ENCODE assay signal across 8 cellular contexts in the genomic region with DNA sequence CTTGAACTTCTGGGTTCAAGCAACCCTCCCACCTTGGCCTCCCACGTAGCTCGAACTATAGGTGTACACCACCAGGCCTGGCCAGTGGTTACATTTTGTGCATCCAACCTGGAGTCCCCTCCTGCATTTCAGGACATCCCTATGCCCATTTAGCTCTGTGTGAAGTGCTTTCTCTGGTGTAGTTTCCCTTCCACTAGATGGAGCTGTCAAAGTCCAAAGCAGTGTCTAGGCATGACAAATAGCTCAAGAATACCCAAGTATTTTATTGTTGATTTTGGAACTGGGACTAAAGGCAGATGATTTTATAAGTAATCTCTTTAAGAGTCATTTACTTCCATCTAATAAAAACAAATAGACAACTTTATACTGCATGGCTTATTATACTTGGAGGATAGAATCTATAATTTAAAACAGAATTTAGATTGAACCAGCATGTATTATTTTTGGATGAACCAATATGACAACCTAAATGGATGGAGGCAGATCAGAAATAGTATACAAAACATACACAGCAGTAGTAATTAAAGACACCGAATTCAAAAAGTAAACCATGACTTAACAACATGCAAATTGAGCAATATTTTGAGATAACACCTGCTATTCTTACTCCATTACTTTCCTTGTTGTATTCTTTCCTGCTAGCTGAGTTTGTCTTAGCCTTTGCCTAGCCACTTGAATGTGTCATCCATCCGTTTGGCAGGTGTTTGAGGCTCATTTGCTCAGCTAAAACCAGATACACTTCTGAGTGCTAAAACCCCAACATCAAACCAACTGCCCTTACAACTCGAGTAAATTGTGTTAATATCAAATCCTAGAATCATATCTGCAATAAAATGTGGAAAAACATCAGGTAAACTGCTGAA. TPM values are rescaled to one million over a fixed set of nuclear protein-coding genes. Genes with fewer than 3 reads are reported as not detected.
DNase-seq lines count a peak whose midpoint lies in the region; ATAC-seq and TF ChIP-seq lines count a peak whose summit lies in the region.

No MANE protein-coding gene starts in this region.

- H3K27ac ChIP-seq in VCaP = no peak overlapping the region; the same call in 1 of the 2 replicates

- DNase-seq in activated CD8-positive, alpha-beta memory T cell treated with anti-CD3 and anti-CD28 coated beads for 24 hours = peak; percentile 49
- no peak for DNase-seq in activated CD8-positive, alpha-beta memory T cell treated with anti-CD3 and anti-CD28 coated beads, Interleukin-2, amount 50 U/mL, for 48 hours
- DNase-seq in HT1080 (ENCODE audit: low read depth) = peak; percentile 42
- DNase-seq in iPS DF 4.7 (ENCODE audit: extremely low read depth, low spot score) = peak; percentile 7

- peak; percentile 89 for TF ChIP-seq CTCF in VCaP (conservative IDR thresholded peaks at IDR 0.05)

- ATAC-seq in GM18520 (IDR thresholded peaks at IDR 0.05; ENCODE audit: unreplicated experiment) = no peak
- no peak for ATAC-seq in GM21576 (IDR thresholded peaks at IDR 0.05; ENCODE audit: unreplicated experiment)
- ATAC-seq in GM19455 (IDR thresholded peaks at IDR 0.05; ENCODE audit: unreplicated experiment) = no peak

RNA-seq across cellular contexts. Expression of gene EIF4ENIF1, which starts 37.7 kb away (rescaled TPM):
- total RNA-seq in HT1080 (2014; rRNA removed; shearing (Covaris generic)) = 7.3 and 12.4 TPM in 2 replicates
- polyA plus RNA-seq in HT1080 (2015; cell fraction: cytosol; rRNA removed) = 7.6 and 9.0 TPM in 2 replicates
- polyA plus RNA-seq in HT1080 (2015; cell fraction: nucleus; rRNA removed) = 18.5 and 22.5 TPM in 2 replicates

RNA-seq across cellular contexts. Expression of gene SFI1, which starts 44.4 kb away (rescaled TPM):
- total RNA-seq in HT1080 (2014; rRNA removed; shearing (Covaris generic)) = 18.3 and 20.1 TPM in 2 replicates
- polyA plus RNA-seq in HT1080 (2015; cell fraction: cytosol; rRNA removed) = 8.1 and 9.7 TPM in 2 replicates
- polyA plus RNA-seq in HT1080 (2015; cell fraction: nucleus; rRNA removed) = 60.0 and 62.6 TPM in 2 replicates

RNA-seq across cellular contexts. Expression of gene DRG1, which starts 52.5 kb away (rescaled TPM):
- total RNA-seq in HT1080 (2014; rRNA removed; shearing (Covaris generic)) = 77.4 and 78.5 TPM in 2 replicates
- polyA plus RNA-seq in HT1080 (2015; cell fraction: cytosol; rRNA removed) = 59.5 and 61.0 TPM in 2 replicates
- polyA plus RNA-seq in HT1080 (2015; cell fraction: nucleus; rRNA removed) = 56.7 TPM in 2 replicates
